ENCODE assay signal across 13 cellular contexts in the genomic region with DNA sequence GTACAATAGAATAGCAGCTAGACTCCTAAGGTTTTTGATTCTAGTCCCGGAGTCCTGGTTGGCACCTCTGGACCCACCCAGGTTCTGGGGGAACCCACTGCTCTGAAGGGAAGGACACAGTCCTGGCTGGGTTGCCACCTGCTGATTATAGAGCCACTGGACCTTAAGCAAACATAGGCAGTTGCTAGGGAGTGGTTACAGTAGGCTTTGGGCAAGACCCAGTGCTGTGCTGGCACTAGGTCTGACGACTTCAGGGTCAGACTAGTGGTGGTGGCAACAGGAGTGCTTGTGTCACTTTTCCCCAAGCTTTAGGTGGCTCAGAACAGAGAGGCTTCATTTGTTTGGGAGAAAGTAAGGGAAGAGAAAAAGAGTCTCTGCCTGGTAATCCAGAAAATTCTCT.
"Had no signal": no experiment of that assay in that cellular context is flagged by ENCODE, and none has a peak within 500 bp of the region (broad histone marks: within the 10 kb centered on the region; RNA-seq: fewer than 3 reads in every experiment).

No MANE protein-coding gene starts in this region.

- H3K27me3 Mint-ChIP-seq: dendritic cell treated with granulocyte-macrophage colony-stimulating factor and Interleukin-4, amounts not matched to agents 40 ng/mL and 50 ng/mL, for 4 days had no signal

- DNase-seq: foreskin keratinocyte; immature natural killer cell; nephron progenitor cell; psoas muscle; retina; stimulated activated CD4-positive, alpha-beta T cell treated with anti-CD3 and anti-CD28 coated beads, Interleukin-2, amount 100 ng/mL, for 24 hours; stimulated activated CD4-positive, alpha-beta T cell treated with anti-CD3 and anti-CD28 coated beads, Interleukin-4, amount 100 ng/mL, for 4 hours; stimulated activated naive CD4-positive, alpha-beta T cell; trophoblast cell had no signal

- H3K27ac Mint-ChIP-seq: dendritic cell treated with granulocyte-macrophage colony-stimulating factor and Interleukin-4, amounts not matched to agents 40 ng/mL and 50 ng/mL, for 4 days; immature natural killer cell; mesothelial cell of epicardium; nephron progenitor cell had no signal

- H3K4me3 Mint-ChIP-seq: central memory CD8-positive, alpha-beta T cell; dendritic cell treated with granulocyte-macrophage colony-stimulating factor and Interleukin-4, amounts not matched to agents 40 ng/mL and 50 ng/mL, for 4 days; immature natural killer cell; mesothelial cell of epicardium; nephron progenitor cell had no signal

- H3K4me3 ChIP-seq: psoas muscle had no signal

- H3K4me1 Mint-ChIP-seq: central memory CD8-positive, alpha-beta T cell; immature natural killer cell; mesothelial cell of epicardium had no signal

- H3K9me3 Mint-ChIP-seq: central memory CD8-positive, alpha-beta T cell had no signal

- ATAC-seq: foreskin keratinocyte, psoas muscle, sciatic nerve had no signal

- H3K4me1 ChIP-seq: foreskin keratinocyte, psoas muscle had no signal

- H3K9me3 ChIP-seq: psoas muscle had no signal

- H3K36me3 Mint-ChIP-seq: immature natural killer cell, mesothelial cell of epicardium had no signal

- H3K27ac ChIP-seq: foreskin keratinocyte, psoas muscle had no signal
